ENCODE assay signal across 6 cellular contexts in the genomic region with DNA sequence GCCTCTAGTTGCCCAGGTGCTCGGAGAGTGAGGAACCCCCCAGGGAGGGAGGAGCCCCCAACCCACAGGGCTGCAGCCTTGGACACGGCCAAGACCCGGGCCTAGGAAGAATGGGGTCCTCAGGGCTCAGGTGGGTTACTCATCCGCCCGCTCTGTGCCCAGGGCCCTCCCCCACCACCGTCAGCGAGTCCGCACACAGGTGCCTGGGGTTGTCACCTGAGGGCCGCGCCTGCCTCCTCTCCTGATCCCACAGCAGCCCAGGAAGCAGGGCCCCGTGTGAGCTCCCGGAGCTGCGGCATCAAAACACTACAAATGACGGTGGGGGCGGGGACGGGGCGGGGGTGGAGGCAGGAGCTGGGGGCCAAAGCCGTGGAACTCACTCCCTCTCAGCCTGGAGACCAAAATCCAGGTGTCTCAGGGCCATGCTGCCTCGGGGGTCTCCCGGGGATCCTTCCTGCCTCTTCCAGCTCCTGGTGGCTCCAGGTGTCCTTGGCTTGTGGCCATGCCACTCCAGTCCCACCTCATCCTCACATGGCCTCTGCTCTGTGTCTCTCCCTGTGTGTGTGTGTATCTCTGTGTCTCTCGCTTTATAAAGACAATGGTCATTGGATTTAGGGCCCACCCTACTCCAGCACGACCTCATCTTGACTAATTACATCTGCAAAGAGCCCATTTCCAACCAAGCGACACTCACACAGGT.
DNase-seq lines count a peak whose midpoint lies in the region; ATAC-seq and TF ChIP-seq lines count a peak whose summit lies in the region.
"Not testable (repeated sequence)": the region's sequence is repeated elsewhere in the genome, so short reads cannot be mapped to it uniquely, and the experiment has no call there.

No MANE protein-coding gene starts in this region.

- intact Hi-C loops in sigmoid colon (cut with DNase I) = not testable (repeated sequence)

- H3K27me3 ChIP-seq in sigmoid colon = not testable (repeated sequence)

- not testable (repeated sequence) for TF ChIP-seq EP300 in sigmoid colon (IDR thresholded peaks at IDR 0.05)

- H3K9me3 ChIP-seq in sigmoid colon = not testable (repeated sequence)

- not testable (repeated sequence) for ATAC-seq in WTC11; central memory CD8-positive, alpha-beta T cell (replicated peaks; ENCODE audit: extremely low read depth, poor library complexity, severe bottlenecking)

- H3K27ac Mint-ChIP-seq in WTC11 (peak overlapping the region; percentile 41; the same call in 1 of the 2 replicates), nephron (peak overlapping the region; percentile 75 to 85 (median 79))
- H3K27ac Mint-ChIP-seq in central memory CD8-positive, alpha-beta T cell (ENCODE audit: low read depth) = peak overlapping the region; percentile 71

- H3K36me3 ChIP-seq in sigmoid colon = not testable (repeated sequence)

- not testable (repeated sequence) for H3K4me3 ChIP-seq in sigmoid colon

- WGBS in sigmoid colon, 2 donors = 94 to 95% methylated on average over 23 of the region's 23 CpGs

- not testable (repeated sequence) for H3K4me1 Mint-ChIP-seq in WTC11; central memory CD8-positive, alpha-beta T cell
- peaks cover 36% of the 10 kb centered on the region for H3K4me1 Mint-ChIP-seq in nephron

- peaks cover 0 to 13% (median 0%) of the 10 kb centered on the region in 4 donors for H3K4me1 ChIP-seq in sigmoid colon

- TF ChIP-seq POLR2A in sigmoid colon (IDR thresholded peaks at IDR 0.05) = not testable (repeated sequence)

- not testable (repeated sequence) for H3K9me3 Mint-ChIP-seq in WTC11; central memory CD8-positive, alpha-beta T cell; nephron

- TF ChIP-seq CTCF in WTC11 (IDR thresholded peaks at IDR 0.05); nephron (IDR thresholded peaks at IDR 0.05; ENCODE audit: unreplicated experiment in 3 of 3); sigmoid colon (IDR thresholded peaks at IDR 0.05): not testable (repeated sequence)

- not testable (repeated sequence) for DNase-seq in WTC11 (ENCODE audit: low spot score); central memory CD8-positive, alpha-beta T cell (ENCODE audit: low spot score in 2 of 2)
- DNase-seq in activated CD8-positive, alpha-beta memory T cell treated with anti-CD3 and anti-CD28 coated beads, Interleukin-2, amount 50 U/mL, for 48 hours = peak; percentile 28
- DNase-seq in islet precursor cell (peak; percentile 29), sigmoid colon (peak; percentile 55)

- not testable (repeated sequence) for H3K36me3 Mint-ChIP-seq in WTC11; central memory CD8-positive, alpha-beta T cell (ENCODE audit: insufficient read depth); nephron (ENCODE audit: low read depth)

- POLR2A ChIA-PET in WTC11 (lab: Charles Lee) = not testable (repeated sequence)

- not testable (repeated sequence) for H3K27ac ChIP-seq in sigmoid colon

- not testable (repeated sequence) for H3K27me3 Mint-ChIP-seq in WTC11 (ENCODE audit: low read depth); central memory CD8-positive, alpha-beta T cell
- peaks cover 12% of the 10 kb centered on the region for H3K27me3 Mint-ChIP-seq in nephron (ENCODE audit: low read depth)

- H3K4me3 Mint-ChIP-seq in WTC11; central memory CD8-positive, alpha-beta T cell: not testable (repeated sequence)
- H3K4me3 Mint-ChIP-seq in nephron = peak overlapping the region in 1 of 3 experiments; percentile 5

- CTCF ChIA-PET in WTC11 (lab: Charles Lee) = not testable (repeated sequence)
